12 cellular contexts compared by ENCODE assay signal in genomic region chr17:79420318-79421243, GRCh38.
DNase-seq lines count a peak whose midpoint lies in the region; ATAC-seq, FAIRE-seq and TF ChIP-seq lines count a peak whose summit lies in the region.
"Had no signal": no experiment of that assay in that cellular context is flagged by ENCODE, and none has a peak within 500 bp of the region (broad histone marks: within the 10 kb centered on the region; RNA-seq: fewer than 3 reads in every experiment).

No MANE protein-coding gene starts in this region.

- FAIRE-seq in kidney (lab: Jason Lieb, UNC), result no peak

- ATAC-seq in GM23338, result peak; percentile 29
- ATAC-seq: left lung had no signal

- no peaks in the 10 kb centered on the region; the same call in 1 of the 3 replicates for H3K4me1 Mint-ChIP-seq in GM23338

- peak overlapping the region; percentile 19 for H3K4ac ChIP-seq in neuronal stem cell (ENCODE audit: low read length)
- no peak overlapping the region for H3K4ac ChIP-seq in trophoblast cell (ENCODE audit: low read depth, low read length)

- peak overlapping the region; percentile 70 for H2BK5ac ChIP-seq in neuronal stem cell (ENCODE audit: low read length)
- no peak overlapping the region for H2BK5ac ChIP-seq in trophoblast cell (ENCODE audit: low read depth, low read length, poor library complexity)

- H3K79me2 ChIP-seq in GM23338 (replicated peaks; ENCODE audit: insufficient read depth) (no peaks in the 10 kb centered on the region), trophoblast cell (ENCODE audit: control insufficient read depth, insufficient read depth, low read length, poor library complexity) (no peaks in the 10 kb centered on the region)

- H2BK15ac ChIP-seq in neuronal stem cell (ENCODE audit: low read length), result peak overlapping the region; percentile 72

- H3K18ac ChIP-seq in neuronal stem cell (ENCODE audit: low read length) (peak overlapping the region; percentile 90), trophoblast cell (ENCODE audit: low read length) (no peak overlapping the region)

- no peak overlapping the region for H4K12ac ChIP-seq in trophoblast cell (ENCODE audit: low read depth, low read length)

- H4K20me1 ChIP-seq in GM23338 (replicated peaks; ENCODE audit: insufficient read depth), result no peaks in the 10 kb centered on the region

- no peaks in the 10 kb centered on the region for H3F3A ChIP-seq in GM23338 (replicated peaks; ENCODE audit: low read depth)

- no peak overlapping the region for H3K27ac Mint-ChIP-seq in GM23338

- H3K79me1 ChIP-seq in neuronal stem cell (ENCODE audit: low read depth, low read length) (no peaks in the 10 kb centered on the region), trophoblast cell (ENCODE audit: low read length) (no peaks in the 10 kb centered on the region)

- H3K27ac ChIP-seq in GM23338 (ENCODE audit: low read depth) (no peak overlapping the region), angular gyrus (ENCODE audit: low read depth, low read length) (peak overlapping the region; percentile 43), neuronal stem cell (replicated peaks; ENCODE audit: low read length) (no peak overlapping the region), kidney (ENCODE audit: low read depth in 2 of 2, low read length in 2 of 2) (no peak overlapping the region), trophoblast cell (ENCODE audit: low read depth, low read length) (no peak overlapping the region)
- H3K27ac ChIP-seq: left lung, skin epidermis had no signal

- H3K36me3 ChIP-seq in GM23338 (ENCODE audit: insufficient read depth) (no peaks in the 10 kb centered on the region), neuronal stem cell (replicated peaks in 1 of 2; ENCODE audit: control insufficient read depth in 2 of 2, insufficient read depth in 2 of 2, low read length in 2 of 2) (no peaks in the 10 kb centered on the region), kidney (ENCODE audit: control insufficient read depth in 1 of 2, insufficient read depth in 2 of 2, low read length in 2 of 2) (no peaks in the 10 kb centered on the region), trophoblast cell (ENCODE audit: control insufficient read depth in 1 of 2, insufficient read depth in 2 of 2, low read length in 2 of 2) (no peaks in the 10 kb centered on the region)
- H3K36me3 ChIP-seq: left lung had no signal

- H3K27me3 ChIP-seq in GM23338 (ENCODE audit: insufficient read depth), result no peaks in the 10 kb centered on the region
- peaks cover 0 to 15% (median 3%) of the 10 kb centered on the region in 3 experiments for H3K27me3 ChIP-seq in neuronal stem cell (ENCODE audit: control insufficient read depth in 3 of 3, insufficient read depth in 3 of 3, low read depth in 1 of 3, low read length in 3 of 3)
- no peaks in the 10 kb centered on the region for H3K27me3 ChIP-seq in trophoblast cell (ENCODE audit: insufficient read depth, low read length)

- H3K4me3 ChIP-seq in GM23338 (no peak overlapping the region), neuronal stem cell (ENCODE audit: low read length in 2 of 2) (no peak overlapping the region), kidney (ENCODE audit: low read length in 2 of 2) (no peak overlapping the region), trophoblast cell (ENCODE audit: low read depth, low read length) (no peak overlapping the region)
- H3K4me3 ChIP-seq: left lung, skin epidermis had no signal

- H2BK120ac ChIP-seq in neuronal stem cell (ENCODE audit: low read depth, low read length) (no peak overlapping the region), trophoblast cell (ENCODE audit: insufficient read depth, low read length, poor library complexity) (no peak overlapping the region)

- no peak overlapping the region for H4K91ac ChIP-seq in neuronal stem cell (ENCODE audit: low read depth, low read length, poor library complexity)
- H4K91ac ChIP-seq in trophoblast cell (ENCODE audit: low read depth, low read length), result no peak overlapping the region

- H3K9me3 ChIP-seq in neuronal stem cell (replicated peaks in 1 of 2; ENCODE audit: control insufficient read depth in 2 of 2, insufficient read depth in 1 of 2, low read depth in 1 of 2, low read length in 2 of 2) (no peaks in the 10 kb centered on the region), kidney (ENCODE audit: control insufficient read depth in 1 of 2, low read length in 2 of 2) (no peaks in the 10 kb centered on the region), trophoblast cell (ENCODE audit: insufficient read depth, low read depth, low read length) (no peaks in the 10 kb centered on the region)
- H3K9me3 ChIP-seq: left lung had no signal

- peaks cover 11% of the 10 kb centered on the region for H3K27me3 Mint-ChIP-seq in GM23338 (ENCODE audit: insufficient read depth, low read depth, poor library complexity)

- H2BK12ac ChIP-seq in neuronal stem cell (ENCODE audit: low read length) (peak overlapping the region; percentile 26), trophoblast cell (ENCODE audit: low read length) (no peak overlapping the region)

- intact Hi-C loops in kidney (cut with DNase I), result no loop called here

- no peak overlapping the region for H3K4me2 ChIP-seq in GM23338
- H3K4me2 ChIP-seq in neuronal stem cell (ENCODE audit: insufficient read depth, low read length, poor library complexity, severe bottlenecking), result no peak overlapping the region
- no peak overlapping the region for H3K4me2 ChIP-seq in trophoblast cell (ENCODE audit: low read length)

- no peak for TF ChIP-seq CTCF in GM23338 (conservative IDR thresholded peaks at IDR 0.05; ENCODE audit: low read depth in 2 of 2)
- TF ChIP-seq CTCF in kidney (IDR thresholded peaks at IDR 0.05; ENCODE audit: borderline replicate concordance, extremely low read depth, insufficient read depth), result no peak

- H3K9me3 Mint-ChIP-seq in GM23338, result no peaks in the 10 kb centered on the region

- WGBS in neuronal stem cell (ENCODE audit: extremely low coverage in 2 of 2, insufficient read length in 2 of 2, insufficient replicate concordance in 1 of 2), 2 donors, result no CpG with 5 or more reads among the region's 19 CpGs
- WGBS in trophoblast cell (ENCODE audit: extremely low coverage, insufficient coverage, insufficient read length), result no CpG with 5 or more reads among the region's 19 CpGs

- no peaks in the 10 kb centered on the region for H3K36me3 Mint-ChIP-seq in GM23338 (ENCODE audit: low read depth)

- no peak overlapping the region for H3K23ac ChIP-seq in neuronal stem cell (ENCODE audit: low read depth, low read length, poor library complexity)
- H3K23ac ChIP-seq in trophoblast cell (ENCODE audit: low read length), result no peak overlapping the region

- DNase-seq in A172 (ENCODE audit: low spot score) (peak; percentile 80), GM23338 (ENCODE audit: low spot score) (no peak), neuronal stem cell (ENCODE audit: low spot score) (no peak), CD1c-positive myeloid dendritic cell (ENCODE audit: extremely low spot score) (no peak), kidney (no peak), D341Med (ENCODE audit: low spot score) (no peak), trophoblast cell (no peak)
- DNase-seq: DMS153, left lung, T1000 had no signal

- no peaks in the 10 kb centered on the region for H3K4me1 ChIP-seq in GM23338 (ENCODE audit: insufficient read depth)
- H3K4me1 ChIP-seq in neuronal stem cell (ENCODE audit: control insufficient read depth in 2 of 2, insufficient read depth in 1 of 2, low read depth in 1 of 2, low read length in 2 of 2), result peaks cover 0 to 9% of the 10 kb centered on the region in 2 donors
- no peaks in the 10 kb centered on the region for H3K4me1 ChIP-seq in kidney (ENCODE audit: control insufficient read depth in 1 of 2, insufficient read depth in 1 of 2, low read depth in 1 of 2, low read length in 2 of 2)
- H3K4me1 ChIP-seq in trophoblast cell (ENCODE audit: control insufficient read depth in 1 of 2, insufficient read depth in 2 of 2, low read length in 2 of 2), result peaks cover 0 to 2% of the 10 kb centered on the region in 2 experiments
- H3K4me1 ChIP-seq: left lung had no signal

- H2AFZ ChIP-seq in GM23338, result no peak overlapping the region
- no peak overlapping the region for H2AFZ ChIP-seq in neuronal stem cell (ENCODE audit: low read length)
- no peak overlapping the region for H2AFZ ChIP-seq in trophoblast cell (ENCODE audit: insufficient read depth, low read length, poor library complexity)

- H3K14ac ChIP-seq in neuronal stem cell (ENCODE audit: low read length) (no peak overlapping the region), trophoblast cell (ENCODE audit: low read length) (no peak overlapping the region)

- peak overlapping the region; percentile 50 for H3K9ac ChIP-seq in neuronal stem cell (ENCODE audit: low read depth, low read length, poor library complexity)
- H3K9ac ChIP-seq in kidney (ENCODE audit: low read length in 2 of 2), result no peak overlapping the region
- no peak overlapping the region for H3K9ac ChIP-seq in trophoblast cell (ENCODE audit: low read length)

- H2AK5ac ChIP-seq in neuronal stem cell (ENCODE audit: low read depth, low read length) (peak overlapping the region; percentile 92), trophoblast cell (ENCODE audit: low read length) (no peak overlapping the region)

- H3K9me2 ChIP-seq in GM23338 (ENCODE audit: insufficient read depth), result no peaks in the 10 kb centered on the region

- H4K8ac ChIP-seq in neuronal stem cell (ENCODE audit: low read depth, low read length) (no peak overlapping the region), trophoblast cell (ENCODE audit: low read depth, low read length) (no peak overlapping the region)

- H3K4me3 Mint-ChIP-seq in GM23338, result no peak overlapping the region

TF ChIP-seq in GM23338, 12 proteins besides CTCF, POLR2A, EP300 and RAD21 (continues in another document):
- no peak for TF ChIP-seq STAT1 (IDR thresholded peaks at IDR 0.05; ENCODE audit: unreplicated experiment)
- no peak for TF ChIP-seq EZH2 (IDR thresholded peaks at IDR 0.05; ENCODE audit: low read depth, unreplicated experiment)
- TF ChIP-seq ZNF331 (CRISPR knock-in tag; IDR thresholded peaks at IDR 0.05; ENCODE audit: low read depth), result no peak
